ENCODE assay signal across 8 cellular contexts in genomic region chr17:32928527-32929287, GRCh38. TPM values are rescaled to one million over a fixed set of nuclear protein-coding genes. Genes with fewer than 3 reads are reported as not detected.
DNase-seq lines count a peak whose midpoint lies in the region; ATAC-seq and TF ChIP-seq lines count a peak whose summit lies in the region.
"Had no signal": no experiment of that assay in that cellular context is flagged by ENCODE, and none has a peak within 500 bp of the region (broad histone marks: within the 10 kb centered on the region; RNA-seq: fewer than 3 reads in every experiment).

No MANE protein-coding gene starts in this region.

- H4K20me1 ChIP-seq in KMS-11 (ENCODE audit: insufficient read depth): no peaks in the 10 kb centered on the region

- H3K4me3 ChIP-seq in KMS-11 (IDR thresholded peaks at IDR 0.05; ENCODE audit: insufficient read depth, low read depth, low read length) (no peak overlapping the region), cardiac fibroblast (replicated peaks in 1 of 2; ENCODE audit: low read depth in 2 of 2, low read length in 2 of 2) (peak overlapping the region; percentile 50 to 62), thymus (ENCODE audit: low read length) (peak overlapping the region; percentile 43)

- peaks cover 6% of the 10 kb centered on the region; the same call in 1 of the 2 replicates for H3K27me3 ChIP-seq in KMS-11 (ENCODE audit: insufficient read depth, low read depth)
- peaks cover 37% of the 10 kb centered on the region for H3K27me3 ChIP-seq in thymus (ENCODE audit: control insufficient read depth, insufficient read depth)

- no peaks in the 10 kb centered on the region for H3K9me3 ChIP-seq in thymus (ENCODE audit: control insufficient read depth)

- POLR2A ChIA-PET in activated CD4-positive, alpha-beta T cell treated with anti-CD3 and anti-CD28 coated beads, Interleukin-2, amount 10 ng/mL, durations not matched to agents 7 days and 5 days (lab: Charles Lee): no interaction called here

- TF ChIP-seq CTCF in KMS-11 (conservative IDR thresholded peaks at IDR 0.05; ENCODE audit: low read depth, low read length) (no peak), cardiac fibroblast (IDR thresholded peaks at IDR 0.05; ENCODE audit: low read depth, low read length) (no peak)

- no peaks in the 10 kb centered on the region for H3K79me2 ChIP-seq in KMS-11 (ENCODE audit: insufficient read depth, low read depth)

- intact Hi-C loops in left colon (cut with DNase I, micrococcal nuclease): no loop called here

- no peaks in the 10 kb centered on the region for H3K36me3 ChIP-seq in KMS-11 (ENCODE audit: insufficient read depth)
- H3K36me3 ChIP-seq in thymus (ENCODE audit: control insufficient read depth, insufficient read depth): no peaks in the 10 kb centered on the region

- no peaks in the 10 kb centered on the region for H3K9me3 Mint-ChIP-seq in activated CD4-positive, alpha-beta T cell treated with anti-CD3 and anti-CD28 coated beads, Interleukin-2, amount 10 ng/mL, durations not matched to agents 7 days and 5 days
- H3K9me3 Mint-ChIP-seq: brain had no signal

- H3K9ac ChIP-seq in KMS-11: no peak overlapping the region

- H3K27me3 Mint-ChIP-seq in activated CD4-positive, alpha-beta T cell treated with anti-CD3 and anti-CD28 coated beads, Interleukin-2, amount 10 ng/mL, durations not matched to agents 7 days and 5 days: peaks cover 38% of the 10 kb centered on the region

- CTCF ChIA-PET in activated CD4-positive, alpha-beta T cell treated with anti-CD3 and anti-CD28 coated beads, Interleukin-2, amount 10 ng/mL, durations not matched to agents 7 days and 5 days (lab: Charles Lee): interaction anchor here (0.5 to 1.7 kb wide), 6 partner anchors 12 to 870 kb away, joined by 3 to 5 read pairs (median 4); no protein-coding TSS in a partner anchor

- H3K4me1 ChIP-seq in KMS-11 (ENCODE audit: low read depth, poor library complexity, severe bottlenecking): no peaks in the 10 kb centered on the region
- no peaks in the 10 kb centered on the region for H3K4me1 ChIP-seq in thymus (ENCODE audit: control insufficient read depth, insufficient read depth, low read length)

- H3K4me3 Mint-ChIP-seq in activated CD4-positive, alpha-beta T cell treated with anti-CD3 and anti-CD28 coated beads, Interleukin-2, amount 10 ng/mL, durations not matched to agents 7 days and 5 days: no peak overlapping the region
- H3K4me3 Mint-ChIP-seq: brain had no signal

- H2AFZ ChIP-seq in KMS-11 (ENCODE audit: low read depth): peak overlapping the region; percentile 13; the same call in 1 of the 2 replicates

- peaks cover 1% of the 10 kb centered on the region for H3K4me1 Mint-ChIP-seq in activated CD4-positive, alpha-beta T cell treated with anti-CD3 and anti-CD28 coated beads, Interleukin-2, amount 10 ng/mL, durations not matched to agents 7 days and 5 days

- DNase-seq in cardiac fibroblast (ENCODE audit: low read depth in 2 of 2) (peak; percentile 22 to 47), left colon (no peak), amniotic stem cell (lab: John Stamatoyannopoulos, UW) (no peak), HuH-7.5 (ENCODE audit: low spot score) (no peak)
- DNase-seq in activated CD4-positive, alpha-beta T cell treated with anti-CD3 and anti-CD28 coated beads, Interleukin-2, amount 10 ng/mL, durations not matched to agents 7 days and 5 days: no peak

- no peak overlapping the region for H3K27ac ChIP-seq in KMS-11
- H3K27ac ChIP-seq in thymus (ENCODE audit: low read depth): no peak overlapping the region

- WGBS in thymus: 42% methylated on average over 16 of the region's 16 CpGs

- H3K4me2 ChIP-seq in KMS-11: no peak overlapping the region

- peak; percentile 28 for ATAC-seq in left colon

- no peak overlapping the region for H3K27ac Mint-ChIP-seq in activated CD4-positive, alpha-beta T cell treated with anti-CD3 and anti-CD28 coated beads, Interleukin-2, amount 10 ng/mL, durations not matched to agents 7 days and 5 days

- H3K36me3 Mint-ChIP-seq in activated CD4-positive, alpha-beta T cell treated with anti-CD3 and anti-CD28 coated beads, Interleukin-2, amount 10 ng/mL, durations not matched to agents 7 days and 5 days (ENCODE audit: low read depth): no peaks in the 10 kb centered on the region

RNA-seq across cellular contexts. Expression of gene TMEM98, which starts 0.8 kb away (rescaled TPM):
- 100 to 1,000 TPM; 111 to 114 TPM for total RNA-seq in left colon
- polyA plus RNA-seq in thymus: 6.6 TPM
- under 1 TPM; 0.17 to 0.58 TPM for total RNA-seq in activated CD4-positive, alpha-beta T cell treated with anti-CD3 and anti-CD28 coated beads, Interleukin-2, amount 10 ng/mL, durations not matched to agents 7 days and 5 days

RNA-seq across cellular contexts. Expression of gene MYO1D, which starts 51.8 kb away (rescaled TPM):
- total RNA-seq in left colon: 100 to 1,000 TPM; 394 to 421 TPM
- polyA plus RNA-seq in thymus: 12.4 TPM
- 1 to 10 TPM; 2.0 to 2.2 TPM for total RNA-seq in activated CD4-positive, alpha-beta T cell treated with anti-CD3 and anti-CD28 coated beads, Interleukin-2, amount 10 ng/mL, durations not matched to agents 7 days and 5 days

Comparison
In these comparisons a context has a peak if more than half of its experiments do, and no peak if none do; other contexts are left out.
1. DNase-seq: peak in cardiac fibroblast (2 of 2); none in left colon (0 of 2), amniotic stem cell (single experiment), activated CD4-positive, alpha-beta T cell treated with anti-CD3 and anti-CD28 coated beads, Interleukin-2, amount 10 ng/mL, durations not matched to agents 7 days and 5 days (single experiment) and HuH-7.5 (single experiment).
2. RNA of gene TMEM98, which starts 0.8 kb away (total RNA-seq): 111 to 114 TPM in left colon; 0.17 to 0.58 TPM in activated CD4-positive, alpha-beta T cell treated with anti-CD3 and anti-CD28 coated beads, Interleukin-2, amount 10 ng/mL, durations not matched to agents 7 days and 5 days; every median in the first group is over 10 times any median in the second.
3. RNA of gene MYO1D, which starts 51.8 kb away (total RNA-seq): 394 to 421 TPM in left colon; 2.0 to 2.2 TPM in activated CD4-positive, alpha-beta T cell treated with anti-CD3 and anti-CD28 coated beads, Interleukin-2, amount 10 ng/mL, durations not matched to agents 7 days and 5 days; every median in the first group is over 100 times any median in the second.